Comparison of ENCODE assay signal across 14 cellular contexts in genomic region chr9:134661791-134662142, GRCh38. TPM values are rescaled to one million over a fixed set of nuclear protein-coding genes. Genes with fewer than 3 reads are reported as not detected.
DNase-seq lines count a peak whose midpoint lies in the region; ATAC-seq, FAIRE-seq and TF ChIP-seq lines count a peak whose summit lies in the region.
"Had no signal": no experiment of that assay in that cellular context is flagged by ENCODE, and none has a peak within 500 bp of the region (broad histone marks: within the 10 kb centered on the region; RNA-seq: fewer than 3 reads in every experiment).

No MANE protein-coding gene starts in this region.

- peak; percentile 40 for ATAC-seq in sciatic nerve
- ATAC-seq: HepG2 had no signal

- H3K36me3 Mint-ChIP-seq in activated CD4-positive, alpha-beta memory T cell treated with anti-CD3 and anti-CD28 coated beads, Interleukin-2, amount 10 ng/mL, durations not matched to agents 7 days and 5 days (ENCODE audit: low read depth): no peaks in the 10 kb centered on the region

- H3K4me1 ChIP-seq in ascending aorta (peaks cover 33 to 55% of the 10 kb centered on the region in 2 donors), right atrium auricular region (peaks cover 0 to 43% of the 10 kb centered on the region in 2 donors)

- TF ChIP-seq CTCF in ascending aorta (IDR thresholded peaks at IDR 0.05) (no peak), right atrium auricular region (IDR thresholded peaks at IDR 0.05) (no peak)

- DNase-seq in AG20443 (ENCODE audit: low spot score) (peak; percentile 80), ascending aorta (ENCODE audit: low spot score in 2 of 2) (peak in 1 of 2 donors; percentile 90), right atrium auricular region (ENCODE audit: low spot score) (peak; percentile 79), sciatic nerve (ENCODE audit: low spot score) (peak; percentile 59), HEK293T (ENCODE audit: extremely low spot score) (no peak), NCI-H2196 treated with DMSO at 0.1 percent for 48 hours (lab: John Stamatoyannopoulos, UW; ENCODE audit: unreplicated experiment) (no peak), GM12891 (ENCODE audit: insufficient read length, low spot score) (no peak)
- DNase-seq in activated CD4-positive, alpha-beta memory T cell treated with anti-CD3 and anti-CD28 coated beads, Interleukin-2, amount 10 ng/mL, durations not matched to agents 7 days and 5 days: no peak
- DNase-seq: activated T-cell treated with anti-CD3 and anti-CD28 coated beads, Interleukin-2, amount 50 U/mL, for 24 hours; CD4-positive, alpha-beta T cell; NCI-H1930 had no signal

- intact Hi-C loops in ascending aorta (cut with DNase I): loop anchor here (2.0 to 5.0 kb wide), 4 partner anchors 17 to 334 kb away; partner anchors contain the start of gene RXRA
- intact Hi-C loops in sciatic nerve (cut with DNase I): no loop called here

- H3K36me3 ChIP-seq in ascending aorta: no peaks in the 10 kb centered on the region
- H3K36me3 ChIP-seq in right atrium auricular region: no peaks in the 10 kb centered on the region

- POLR2A ChIA-PET in HEK293T (lab: Yijun Ruan, JAX): no interaction called here
- POLR2A ChIA-PET in activated CD4-positive, alpha-beta memory T cell treated with anti-CD3 and anti-CD28 coated beads, Interleukin-2, amount 10 ng/mL, durations not matched to agents 7 days and 5 days (lab: Charles Lee): no interaction called here

- peaks cover 16% of the 10 kb centered on the region for H3K9me3 Mint-ChIP-seq in activated CD4-positive, alpha-beta memory T cell treated with anti-CD3 and anti-CD28 coated beads, Interleukin-2, amount 10 ng/mL, durations not matched to agents 7 days and 5 days

- peaks cover 3% of the 10 kb centered on the region for H3K4me1 Mint-ChIP-seq in activated CD4-positive, alpha-beta memory T cell treated with anti-CD3 and anti-CD28 coated beads, Interleukin-2, amount 10 ng/mL, durations not matched to agents 7 days and 5 days

- no peak overlapping the region for H3K4me3 ChIP-seq in ascending aorta
- no peak overlapping the region for H3K4me3 ChIP-seq in right atrium auricular region
- H3K4me3 ChIP-seq: testis had no signal

- no peaks in the 10 kb centered on the region for H3K9me3 ChIP-seq in ascending aorta
- H3K9me3 ChIP-seq in right atrium auricular region: peaks cover 0 to 7% of the 10 kb centered on the region in 2 donors
- H3K9me3 ChIP-seq: testis had no signal

- no peaks in the 10 kb centered on the region for H3K27me3 Mint-ChIP-seq in activated CD4-positive, alpha-beta memory T cell treated with anti-CD3 and anti-CD28 coated beads, Interleukin-2, amount 10 ng/mL, durations not matched to agents 7 days and 5 days
- H3K27me3 Mint-ChIP-seq: CD4-positive, alpha-beta T cell had no signal

- no peak for FAIRE-seq in GM12891 (lab: Jason Lieb, UNC)
- FAIRE-seq: HepG2 had no signal

- no peak overlapping the region for H3K4me3 Mint-ChIP-seq in activated CD4-positive, alpha-beta memory T cell treated with anti-CD3 and anti-CD28 coated beads, Interleukin-2, amount 10 ng/mL, durations not matched to agents 7 days and 5 days
- H3K4me3 Mint-ChIP-seq: activated T-cell treated with anti-CD3 and anti-CD28 coated beads, Interleukin-2, amount 50 U/mL, for 24 hours; CD4-positive, alpha-beta T cell had no signal

- no peak overlapping the region for H3K27ac Mint-ChIP-seq in activated CD4-positive, alpha-beta memory T cell treated with anti-CD3 and anti-CD28 coated beads, Interleukin-2, amount 10 ng/mL, durations not matched to agents 7 days and 5 days
- H3K27ac Mint-ChIP-seq: activated T-cell treated with anti-CD3 and anti-CD28 coated beads, Interleukin-2, amount 50 U/mL, for 24 hours; CD4-positive, alpha-beta T cell had no signal

- no peaks in the 10 kb centered on the region for H3K27me3 ChIP-seq in ascending aorta
- H3K27me3 ChIP-seq in right atrium auricular region: no peaks in the 10 kb centered on the region
- H3K27me3 ChIP-seq: testis had no signal

- TF ChIP-seq POLR2A in GM12891 (IDR thresholded peaks at IDR 0.05; ENCODE audit: low read depth, low read length): no peak

- H3K27ac ChIP-seq in ascending aorta (peak overlapping the region; percentile 79 to 88), right atrium auricular region (peak overlapping the region; percentile 68 to 77)
- H3K27ac ChIP-seq: VCaP had no signal

- CTCF ChIA-PET in HEK293T (lab: Yijun Ruan, JAX): no interaction called here
- CTCF ChIA-PET in activated CD4-positive, alpha-beta memory T cell treated with anti-CD3 and anti-CD28 coated beads, Interleukin-2, amount 10 ng/mL, durations not matched to agents 7 days and 5 days (lab: Charles Lee): interaction anchor here (0.7 kb wide), 2 partner anchors 9 to 29 kb away, joined by 3 to 4 read pairs; no protein-coding TSS in a partner anchor

TF ChIP-seq in HEK293T, 16 proteins besides CTCF, POLR2A, EP300 and RAD21:
- no peak for TF ChIP-seq TARDBP (IDR thresholded peaks at IDR 0.05)
- TF ChIP-seq NFRKB (IDR thresholded peaks at IDR 0.05): no peak
- TF ChIP-seq LEF1 (IDR thresholded peaks at IDR 0.05; ENCODE audit: borderline replicate concordance): no peak
- TF ChIP-seq ZNF384 (IDR thresholded peaks at IDR 0.05): no peak
- no peak for TF ChIP-seq PKNOX1 (IDR thresholded peaks at IDR 0.05)
- TF ChIP-seq ARNT (IDR thresholded peaks at IDR 0.05): no peak
- TF ChIP-seq BHLHE40 (IDR thresholded peaks at IDR 0.05; ENCODE audit: borderline replicate concordance): no peak
- TF ChIP-seq HDGF (IDR thresholded peaks at IDR 0.05; ENCODE audit: borderline replicate concordance): no peak

TF ChIP-seq in GM12891, 5 proteins besides CTCF, POLR2A, EP300 and RAD21:
- no peak for TF ChIP-seq POLR2AphosphoS5 (IDR thresholded peaks at IDR 0.05; ENCODE audit: low read depth, low read length)
- TF ChIP-seq SPI1 (IDR thresholded peaks at IDR 0.05; ENCODE audit: low read depth, low read length): no peak
- no peak for TF ChIP-seq POU2F2 (IDR thresholded peaks at IDR 0.05; ENCODE audit: low read depth, low read length)
- TF ChIP-seq TAF1 (IDR thresholded peaks at IDR 0.05; ENCODE audit: low read depth, low read length): no peak
- TF ChIP-seq PAX5 (IDR thresholded peaks at IDR 0.05; ENCODE audit: insufficient read depth, low read length, severe bottlenecking): no peak

RNA-seq across cellular contexts. Expression of gene COL5A1, which starts 20.2 kb away (rescaled TPM):
- total RNA-seq in ascending aorta (99.6 TPM), right atrium auricular region (10 to 100 TPM; 10.9 to 22.0 TPM), sciatic nerve (79.4 TPM)
- total RNA-seq in activated CD4-positive, alpha-beta memory T cell treated with anti-CD3 and anti-CD28 coated beads, Interleukin-2, amount 10 ng/mL, durations not matched to agents 7 days and 5 days: under 1 TPM; 0.10 to 0.13 TPM
- polyA plus RNA-seq in GM12891 (2012; ENCODE audit: low read depth, missing spikeins): 0.81 TPM
- total RNA-seq: HepG2 had no signal
- polyA plus RNA-seq: HepG2 had no signal

Comparison
In these comparisons a context has a peak if more than half of its experiments do, and no peak if none do; other contexts are left out.
1. DNase-seq: peak in AG20443 (single experiment), right atrium auricular region (single experiment) and sciatic nerve (single experiment); none in HEK293T (single experiment), NCI-H2196 treated with DMSO at 0.1 percent for 48 hours (single experiment), activated CD4-positive, alpha-beta memory T cell treated with anti-CD3 and anti-CD28 coated beads, Interleukin-2, amount 10 ng/mL, durations not matched to agents 7 days and 5 days (single experiment) and GM12891 (single experiment).
2. RNA of gene COL5A1, which starts 20.2 kb away (total RNA-seq): 99.6 TPM in ascending aorta (single experiment), 79.4 TPM in sciatic nerve (single experiment) and 10.9 to 22.0 TPM in right atrium auricular region; 0.10 to 0.13 TPM in activated CD4-positive, alpha-beta memory T cell treated with anti-CD3 and anti-CD28 coated beads, Interleukin-2, amount 10 ng/mL, durations not matched to agents 7 days and 5 days; every median in the first group is over 10 times any median in the second.